Comparison of ENCODE assay signal across 25 cellular contexts in the genomic region with DNA sequence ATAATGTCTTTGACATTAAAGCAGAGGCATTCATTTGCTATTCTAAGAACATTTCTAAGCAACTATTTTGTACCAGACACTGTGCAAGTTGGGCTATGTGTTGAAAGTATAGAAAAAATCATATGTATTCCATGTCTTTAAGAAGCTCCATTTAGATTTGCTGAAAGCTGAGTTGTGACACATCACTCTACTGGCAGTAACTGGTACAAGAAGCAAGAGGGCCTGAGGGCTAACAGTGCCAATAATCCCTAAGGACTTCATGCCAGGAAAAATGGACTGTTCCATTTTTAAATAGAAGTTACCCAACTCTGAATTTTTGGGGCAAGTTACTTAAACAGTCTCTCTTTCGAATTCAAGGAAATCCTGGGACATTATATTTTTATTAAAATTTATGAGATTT.
DNase-seq lines count a peak whose midpoint lies in the region; ATAC-seq and TF ChIP-seq lines count a peak whose summit lies in the region.
"Had no signal": no experiment of that assay in that cellular context is flagged by ENCODE, and none has a peak within 500 bp of the region (broad histone marks: within the 10 kb centered on the region; RNA-seq: fewer than 3 reads in every experiment).

No MANE protein-coding gene starts in this region.

- in situ Hi-C loops in GM23248 (cut with MboI), result no loop called here

- no peaks in the 10 kb centered on the region for H4K20me1 ChIP-seq in GM23248 (ENCODE audit: insufficient read depth)

- no peaks in the 10 kb centered on the region for H3K9me3 ChIP-seq in GM23248 (ENCODE audit: low read depth)
- H3K9me3 ChIP-seq: mucosa of descending colon, psoas muscle had no signal

- H3K4me2 ChIP-seq in GM23248 (ENCODE audit: unreplicated experiment), result no peak overlapping the region
- H3K4me2 ChIP-seq: neural progenitor cell had no signal

- peaks cover 10 to 20% of the 10 kb centered on the region in 2 donors for H3K36me3 Mint-ChIP-seq in activated T-cell treated with anti-CD3 and anti-CD28 coated beads, Interleukin-2, amount 50 U/mL, for 72 hours (ENCODE audit: insufficient read depth in 2 of 2)

- H3K4me3 ChIP-seq in GM23248, result no peak overlapping the region
- H3K4me3 ChIP-seq in epithelial cell of esophagus (ENCODE audit: low read length), result no peak overlapping the region
- H3K4me3 ChIP-seq in retinal pigment epithelial cell (ENCODE audit: low read length), result no peak overlapping the region
- H3K4me3 ChIP-seq: cardiac muscle cell, left ventricle myocardium inferior, mucosa of descending colon, neural progenitor cell, psoas muscle, SJCRH30 had no signal

- H2AFZ ChIP-seq in GM23248, result no peak overlapping the region
- H2AFZ ChIP-seq: neural progenitor cell had no signal

- no peak overlapping the region for H3K27ac Mint-ChIP-seq in activated T-cell treated with anti-CD3 and anti-CD28 coated beads, Interleukin-2, amount 50 U/mL, for 72 hours
- H3K27ac Mint-ChIP-seq: activated naive CD8-positive, alpha-beta T cell treated with anti-CD3 and anti-CD28 coated beads, Interleukin-2, amount 50 U/mL, for 24 hours; CD4-positive, alpha-beta memory T cell; neural progenitor cell; stimulated activated naive CD8-positive, alpha-beta T cell treated with anti-CD3 and anti-CD28 coated beads, Interleukin-15, Interleukin-2, amounts not matched to agents 100 ng/mL and 50 ng/mL, for 24 hours had no signal

- H3K4me1 ChIP-seq in GM23248 (ENCODE audit: insufficient read depth), result peaks cover 27% of the 10 kb centered on the region
- H3K4me1 ChIP-seq: left ventricle myocardium inferior had no signal

- H3K27me3 Mint-ChIP-seq in activated T-cell treated with anti-CD3 and anti-CD28 coated beads, Interleukin-2, amount 50 U/mL, for 72 hours (ENCODE audit: low read depth), result no peaks in the 10 kb centered on the region
- H3K27me3 Mint-ChIP-seq: activated naive CD8-positive, alpha-beta T cell treated with anti-CD3 and anti-CD28 coated beads, Interleukin-2, amount 50 U/mL, for 24 hours; CD4-positive, alpha-beta memory T cell; stimulated activated naive CD8-positive, alpha-beta T cell treated with anti-CD3 and anti-CD28 coated beads, Interleukin-15, Interleukin-2, amounts not matched to agents 100 ng/mL and 50 ng/mL, for 24 hours had no signal

- TF ChIP-seq CTCF in RWPE1 (conservative IDR thresholded peaks at IDR 0.05; ENCODE audit: low read depth), result no peak
- TF ChIP-seq CTCF in epithelial cell of esophagus (IDR thresholded peaks at IDR 0.05; ENCODE audit: insufficient read depth, low read depth, low read length, missing control alignments), result no peak
- TF ChIP-seq CTCF in retinal pigment epithelial cell (conservative IDR thresholded peaks at IDR 0.05; ENCODE audit: low read depth, low read length), result no peak

- H3K9ac ChIP-seq in GM23248, result no peak overlapping the region
- H3K9ac ChIP-seq: neural progenitor cell had no signal

- POLR2A ChIA-PET in RWPE1 (lab: Yijun Ruan, JAX; ENCODE audit: low non-redundant PET), result no interaction called here

- DNase-seq in GM23248, result peak; percentile 43
- DNase-seq in RWPE1 (ENCODE audit: low spot score), result peak; percentile 7
- peak; percentile 62 for DNase-seq in epithelial cell of esophagus (ENCODE audit: low read depth)
- DNase-seq in retinal pigment epithelial cell (ENCODE audit: low read depth), result peak; percentile 46
- no peak for DNase-seq in activated T-cell treated with anti-CD3 and anti-CD28 coated beads, Interleukin-2, amount 50 U/mL, for 72 hours
- no peak for DNase-seq in D341Med (ENCODE audit: low spot score)
- DNase-seq in ecto neural progenitor cell (ENCODE audit: low spot score), result no peak
- DNase-seq in CD1c-positive myeloid dendritic cell (ENCODE audit: extremely low spot score), result no peak
- DNase-seq: activated CD4-positive, alpha-beta T cell treated with anti-CD3 and anti-CD28 coated beads, Interleukin-2, amount 50 U/mL, for 4 hours; activated effector memory CD4-positive, alpha-beta T cell treated with anti-CD3 and anti-CD28 coated beads, Interleukin-2, amount 50 U/mL, for 16 hours; activated naive CD8-positive, alpha-beta T cell treated with anti-CD3 and anti-CD28 coated beads, Interleukin-2, amount 50 U/mL, for 24 hours; CD4-positive, alpha-beta memory T cell; DMS79; HCEC 1CT; left ventricle myocardium inferior; mucosa of descending colon; psoas muscle; stimulated activated CD4-positive, alpha-beta T cell treated with anti-CD3 and anti-CD28 coated beads, Interleukin-4, amount 100 ng/mL, for 24 hours; T-helper 2 cell; trophoblast cell; WERI-Rb-1 had no signal

- no peaks in the 10 kb centered on the region for H3K27me3 ChIP-seq in GM23248 (replicated peaks; ENCODE audit: insufficient read depth)
- H3K27me3 ChIP-seq: cardiac muscle cell, neural progenitor cell, SJCRH30 had no signal

- no peaks in the 10 kb centered on the region for H3K79me2 ChIP-seq in GM23248 (ENCODE audit: insufficient read depth)

- ATAC-seq in activated T-cell treated with anti-CD3 and anti-CD28 coated beads, Interleukin-2, amount 50 U/mL, for 72 hours (replicated peaks in 1 of 2), result no peak
- ATAC-seq: activated naive CD8-positive, alpha-beta T cell treated with anti-CD3 and anti-CD28 coated beads, Interleukin-2, amount 50 U/mL, for 24 hours; mucosa of descending colon had no signal

- peaks cover 15% of the 10 kb centered on the region for H3K4me1 Mint-ChIP-seq in activated T-cell treated with anti-CD3 and anti-CD28 coated beads, Interleukin-2, amount 50 U/mL, for 72 hours (ENCODE audit: low read depth)

- no peak overlapping the region for H3K27ac ChIP-seq in GM23248
- no peak overlapping the region for H3K27ac ChIP-seq in RWPE1
- H3K27ac ChIP-seq: cardiac muscle cell, left ventricle myocardium inferior, neural progenitor cell, psoas muscle, SJCRH30, WERI-Rb-1 had no signal

- no peak overlapping the region for H3K4me3 Mint-ChIP-seq in activated T-cell treated with anti-CD3 and anti-CD28 coated beads, Interleukin-2, amount 50 U/mL, for 72 hours
- H3K4me3 Mint-ChIP-seq: activated naive CD8-positive, alpha-beta T cell treated with anti-CD3 and anti-CD28 coated beads, Interleukin-2, amount 50 U/mL, for 24 hours; CD4-positive, alpha-beta memory T cell; neural progenitor cell; stimulated activated naive CD8-positive, alpha-beta T cell treated with anti-CD3 and anti-CD28 coated beads, Interleukin-15, Interleukin-2, amounts not matched to agents 100 ng/mL and 50 ng/mL, for 24 hours had no signal

- H3F3A ChIP-seq in GM23248 (ENCODE audit: insufficient read depth), result peaks cover 24% of the 10 kb centered on the region

- peaks cover 8 to 9% of the 10 kb centered on the region in 2 donors for H3K9me3 Mint-ChIP-seq in activated T-cell treated with anti-CD3 and anti-CD28 coated beads, Interleukin-2, amount 50 U/mL, for 72 hours

- no peaks in the 10 kb centered on the region for H3K9me2 ChIP-seq in GM23248 (ENCODE audit: insufficient read depth)

- no peaks in the 10 kb centered on the region for H3K36me3 ChIP-seq in GM23248 (ENCODE audit: low read depth)
- H3K36me3 ChIP-seq: cardiac muscle cell, left ventricle myocardium inferior, neural progenitor cell, SJCRH30, WERI-Rb-1 had no signal

- WGBS in GM23248 (ENCODE audit: low coverage in 1 of 2, low lambda C conversion rate in 2 of 2, missing lambda C conversion rate in 2 of 2), 2 experiments, result 65 to 89% methylated on average over 1 of the region's 1 CpG

- CTCF ChIA-PET in RWPE1 (lab: Yijun Ruan, JAX), result interaction anchor here (0.6 kb wide), 1 partner anchor 21 kb away, joined by 4 read pairs; no protein-coding TSS in a partner anchor

Comparison
In these comparisons a context has a peak if more than half of its experiments do, and no peak if none do; other contexts are left out.
1. DNase-seq: peak in GM23248 (single experiment), RWPE1 (single experiment), epithelial cell of esophagus (single experiment) and retinal pigment epithelial cell (single experiment); none in activated T-cell treated with anti-CD3 and anti-CD28 coated beads, Interleukin-2, amount 50 U/mL, for 72 hours (0 of 2), D341Med (single experiment), ecto neural progenitor cell (single experiment) and CD1c-positive myeloid dendritic cell (single experiment).